20 cellular contexts compared by ENCODE assay signal in the genomic region with DNA sequence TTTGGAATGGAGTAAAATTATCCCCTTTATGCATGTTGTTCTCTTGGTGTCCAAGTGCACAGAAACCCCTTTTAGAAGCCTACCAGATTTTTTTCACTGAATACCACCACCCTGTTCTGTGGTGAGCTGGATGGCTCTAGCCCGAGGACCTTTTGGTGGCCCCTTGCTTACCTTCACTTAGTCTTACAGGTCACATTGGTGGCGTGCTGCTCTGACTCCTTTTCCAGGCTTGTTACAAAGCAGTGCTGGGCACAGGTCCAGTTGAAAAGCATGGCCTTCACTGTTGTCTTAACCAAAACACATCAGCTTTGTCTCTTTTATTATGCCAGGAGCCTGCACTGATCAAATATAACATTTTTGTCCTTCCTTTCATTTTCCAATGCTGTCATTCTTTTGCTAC.
"Had no signal": no experiment of that assay in that cellular context is flagged by ENCODE, and none has a peak within 500 bp of the region (broad histone marks: within the 10 kb centered on the region; RNA-seq: fewer than 3 reads in every experiment).

No MANE protein-coding gene starts in this region.

- H3K27ac ChIP-seq: colonic mucosa, epithelial cell of prostate, esophagus squamous epithelium, gastrocnemius medialis, heart right ventricle, left ventricle myocardium inferior, lower lobe of right lung had no signal

- H3K4me1 ChIP-seq: colonic mucosa, esophagus squamous epithelium, gastrocnemius medialis, heart right ventricle, left ventricle myocardium inferior, lower lobe of right lung had no signal

- H3K4me3 ChIP-seq: colonic mucosa, esophagus squamous epithelium, gastrocnemius medialis, heart right ventricle, left ventricle myocardium inferior, lower lobe of right lung, mucosa of descending colon had no signal

- H3K9me3 ChIP-seq: colonic mucosa, esophagus squamous epithelium, gastrocnemius medialis, heart right ventricle, left ventricle myocardium inferior, lower lobe of right lung, mucosa of descending colon had no signal

- ATAC-seq: effector memory CD8-positive, alpha-beta T cell; esophagus mucosa; gastrocnemius medialis; heart right ventricle; left cardiac atrium; lower lobe of right lung; mucosa of descending colon had no signal

- DNase-seq: colonic mucosa; cortex of kidney; effector CD8-positive, alpha-beta T cell; effector memory CD8-positive, alpha-beta T cell; endodermal cell; erythroblast; esophagus squamous epithelium; foreskin fibroblast; foreskin melanocyte; gastrocnemius medialis; heart right ventricle; hippocampal formation; left cardiac atrium; left ventricle myocardium inferior; lower lobe of right lung; mesenchymal stem cell; mucosa of descending colon; naive B cell had no signal

- H3K27me3 ChIP-seq: colonic mucosa, esophagus squamous epithelium, gastrocnemius medialis, heart right ventricle had no signal

- H3K36me3 ChIP-seq: colonic mucosa, esophagus squamous epithelium, gastrocnemius medialis, heart right ventricle, left ventricle myocardium inferior, lower lobe of right lung had no signal
